ENCODE assay signal across 18 cellular contexts in genomic region chr14:55477680-55478079, GRCh38. TPM values are rescaled to one million over a fixed set of nuclear protein-coding genes. Genes with fewer than 3 reads are reported as not detected.
DNase-seq lines count a peak whose midpoint lies in the region; ATAC-seq and TF ChIP-seq lines count a peak whose summit lies in the region.
"Had no signal": no experiment of that assay in that cellular context is flagged by ENCODE, and none has a peak within 500 bp of the region (broad histone marks: within the 10 kb centered on the region; RNA-seq: fewer than 3 reads in every experiment).

No MANE protein-coding gene starts in this region.

- no peak overlapping the region for H3K4me3 ChIP-seq in Panc1 (ENCODE audit: low read depth in 2 of 2, low read length in 2 of 2)
- no peak overlapping the region for H3K4me3 ChIP-seq in right cardiac atrium (ENCODE audit: low read length)
- no peak overlapping the region for H3K4me3 ChIP-seq in thyroid gland (replicated peaks in 1 of 3)
- H3K4me3 ChIP-seq: A549, GM23248, Peyer's patch had no signal

- DNase-seq in Panc1 (ENCODE audit: low read depth, low spot score) (no peak), epidermal melanocyte (ENCODE audit: insufficient read length, low spot score) (peak; percentile 48), right cardiac atrium (peak in 2 of 3 donors; percentile 67 to 70), retina (peak; percentile 63), NCI-H1092 treated with DMSO at 0.1 percent for 48 hours (lab: John Stamatoyannopoulos, UW) (no peak), thyroid gland (no peak), hepatic stellate cell (ENCODE audit: low spot score) (no peak)
- no peak for DNase-seq in stimulated activated naive B cell treated with anti-CD40 and anti-IgM and Interleukin-4, amounts not matched to agents 10 μg/mL and 1 μg/mL and 100 μg/mL, for 72 hours
- DNase-seq: DND-41, GM23248, NCI-H1417, NCI-H2029 treated with DMSO at 0.1 percent for 48 hours, NCI-H510A treated with DMSO at 0.1 percent for 48 hours, NCI-H82, Peyer's patch, SHP77 had no signal

- intact Hi-C loops in Panc1 (cut with micrococcal nuclease; ENCODE audit: unreplicated experiment) (no loop called here), right cardiac atrium (cut with DNase I) (no loop called here), thyroid gland (cut with DNase I) (no loop called here)

- H3K27me3 ChIP-seq in Panc1 (ENCODE audit: control insufficient read depth, insufficient read depth, low read length) (no peaks in the 10 kb centered on the region), right cardiac atrium (ENCODE audit: control insufficient read depth, insufficient read depth) (no peaks in the 10 kb centered on the region), thyroid gland (no peaks in the 10 kb centered on the region)
- H3K27me3 ChIP-seq: Peyer's patch had no signal

- H3K36me3 ChIP-seq in Panc1 (ENCODE audit: control insufficient read depth, insufficient read depth, low read length) (no peaks in the 10 kb centered on the region), thyroid gland (no peaks in the 10 kb centered on the region)
- H3K36me3 ChIP-seq: Peyer's patch had no signal

- CTCF ChIA-PET in Panc1 (lab: Charles Lee) = no interaction called here

- no peak overlapping the region for H3K27ac Mint-ChIP-seq in stimulated activated naive B cell treated with anti-CD40 and anti-IgM and Interleukin-4, amounts not matched to agents 10 μg/mL and 1 μg/mL and 100 μg/mL, for 72 hours

- H3K27ac ChIP-seq in Panc1 (ENCODE audit: low read length) = 0 out of 2 replicates have a peak overlapping the region, but pooled peaks have one; percentile 39
- H3K27ac ChIP-seq in right cardiac atrium (ENCODE audit: low read length) = no peak overlapping the region
- no peak overlapping the region for H3K27ac ChIP-seq in thyroid gland
- H3K27ac ChIP-seq: A549, GM23248, Peyer's patch had no signal

- H3K4me1 Mint-ChIP-seq in stimulated activated naive B cell treated with anti-CD40 and anti-IgM and Interleukin-4, amounts not matched to agents 10 μg/mL and 1 μg/mL and 100 μg/mL, for 72 hours = no peaks in the 10 kb centered on the region

- POLR2A ChIA-PET in Panc1 (lab: Charles Lee) = no interaction called here

- in situ Hi-C loops in Panc1 (cut with HindIII; ENCODE audit: low pct_unique_long_range_greater_than_20kb, low sequenced_read_pairs) = no loop called here

- H3K4me1 ChIP-seq in Panc1 (ENCODE audit: control insufficient read depth, insufficient read depth, low read length) (no peaks in the 10 kb centered on the region), right cardiac atrium (ENCODE audit: control insufficient read depth, insufficient read depth, low read length) (no peaks in the 10 kb centered on the region), thyroid gland (no peaks in the 10 kb centered on the region)
- H3K4me1 ChIP-seq: A549, Peyer's patch had no signal

- no peak for TF ChIP-seq CTCF in Panc1 (IDR thresholded peaks at IDR 0.05)
- TF ChIP-seq CTCF in thyroid gland (IDR thresholded peaks at IDR 0.05) = no peak

- H3K4me3 Mint-ChIP-seq in stimulated activated naive B cell treated with anti-CD40 and anti-IgM and Interleukin-4, amounts not matched to agents 10 μg/mL and 1 μg/mL and 100 μg/mL, for 72 hours = no peak overlapping the region

- ATAC-seq in Panc1 = no peak
- ATAC-seq in right cardiac atrium = peak; percentile 64 to 88
- ATAC-seq in stimulated activated naive B cell treated with anti-CD40 and anti-IgM and Interleukin-4, amounts not matched to agents 10 μg/mL and 1 μg/mL and 100 μg/mL, for 72 hours (replicated peaks) = no peak
- ATAC-seq: A549, HCT116 had no signal

- WGBS in right cardiac atrium = 45% methylated on average over 4 of the region's 4 CpGs
- WGBS in thyroid gland, 2 donors = 52 to 67% methylated on average over 4 of the region's 4 CpGs

- H3K9me3 ChIP-seq in Panc1 (ENCODE audit: control insufficient read depth, insufficient read depth, low read depth, low read length) (no peaks in the 10 kb centered on the region), right cardiac atrium (ENCODE audit: control insufficient read depth, low read length) (no peaks in the 10 kb centered on the region), thyroid gland (no peaks in the 10 kb centered on the region)
- H3K9me3 ChIP-seq: A549, Peyer's patch had no signal

- no peaks in the 10 kb centered on the region for H3K9me3 Mint-ChIP-seq in stimulated activated naive B cell treated with anti-CD40 and anti-IgM and Interleukin-4, amounts not matched to agents 10 μg/mL and 1 μg/mL and 100 μg/mL, for 72 hours

- no peaks in the 10 kb centered on the region for H3K27me3 Mint-ChIP-seq in stimulated activated naive B cell treated with anti-CD40 and anti-IgM and Interleukin-4, amounts not matched to agents 10 μg/mL and 1 μg/mL and 100 μg/mL, for 72 hours

- TF ChIP-seq POLR2A in thyroid gland (IDR thresholded peaks at IDR 0.05) = no peak

- no peaks in the 10 kb centered on the region for H3K36me3 Mint-ChIP-seq in stimulated activated naive B cell treated with anti-CD40 and anti-IgM and Interleukin-4, amounts not matched to agents 10 μg/mL and 1 μg/mL and 100 μg/mL, for 72 hours

- BruUV-seq in Panc1 (replicated peaks; lab: Mats Ljungman, UMichigan) = no TSS peak

RNA-seq across cellular contexts. Expression of gene TBPL2, which starts 37.3 kb away (rescaled TPM):
- total RNA-seq in Panc1 (2021; ENCODE audit: unreplicated experiment) (not detected), right cardiac atrium (not detected), thyroid gland (not detected)
- polyA plus RNA-seq in Panc1 (2012; ENCODE audit: insufficient read length) = not detected
- not detected for polyA plus RNA-seq in right cardiac atrium
- total RNA-seq: GM23248, Peyer's patch had no signal
- polyA plus RNA-seq: A549, GM23248 had no signal

Comparison
In these comparisons a context has a peak if more than half of its experiments do, and no peak if none do; other contexts are left out.
1. ATAC-seq: peak in right cardiac atrium (2 of 2); none in Panc1 (single experiment) and stimulated activated naive B cell treated with anti-CD40 and anti-IgM and Interleukin-4, amounts not matched to agents 10 μg/mL and 1 μg/mL and 100 μg/mL, for 72 hours (0 of 2).
2. DNase-seq: peak in epidermal melanocyte (single experiment), right cardiac atrium (2 of 3) and retina (single experiment); none in Panc1 (single experiment), NCI-H1092 treated with DMSO at 0.1 percent for 48 hours (single experiment), stimulated activated naive B cell treated with anti-CD40 and anti-IgM and Interleukin-4, amounts not matched to agents 10 μg/mL and 1 μg/mL and 100 μg/mL, for 72 hours (single experiment), thyroid gland (0 of 2) and hepatic stellate cell (single experiment).